In genomic region chr4:18105023-18106011, GRCh38 we compare ENCODE assay signal across 15 cellular contexts.
DNase-seq lines count a peak whose midpoint lies in the region; ATAC-seq, FAIRE-seq and TF ChIP-seq lines count a peak whose summit lies in the region.
"Had no signal": no experiment of that assay in that cellular context is flagged by ENCODE, and none has a peak within 500 bp of the region (broad histone marks: within the 10 kb centered on the region; RNA-seq: fewer than 3 reads in every experiment).

No MANE protein-coding gene starts in this region.

- no peak overlapping the region for H3K9ac ChIP-seq in endothelial cell of umbilical vein (replicated peaks; ENCODE audit: extremely low read depth, insufficient read depth, low read length)

- H3K27me3 ChIP-seq in endothelial cell of umbilical vein (ENCODE audit: control insufficient read depth in 2 of 2, insufficient read depth in 2 of 2, low read length in 2 of 2), result no peaks in the 10 kb centered on the region
- H3K27me3 ChIP-seq: ovary had no signal

- peak overlapping the region; percentile 46 for H3K27ac ChIP-seq in endothelial cell of umbilical vein (ENCODE audit: insufficient read depth, low read depth, low read length)
- H3K27ac ChIP-seq: C4-2B, heart left ventricle, ovary had no signal

- POLR2A ChIA-PET in endothelial cell of umbilical vein (lab: Charles Lee), result no interaction called here

- no peaks in the 10 kb centered on the region for H3K9me3 Mint-ChIP-seq in stimulated activated naive CD8-positive, alpha-beta T cell treated with anti-CD3 and anti-CD28 coated beads, Interleukin-15, amount 100 ng/mL, for 72 hours
- H3K9me3 Mint-ChIP-seq: activated naive CD4-positive, alpha-beta T cell treated with anti-CD3 and anti-CD28 coated beads, Interleukin-2, amount 50 U/mL, for 24 hours had no signal

- no peak overlapping the region for H2AFZ ChIP-seq in endothelial cell of umbilical vein (ENCODE audit: low read depth, low read length)

- no peaks in the 10 kb centered on the region for H3K36me3 ChIP-seq in endothelial cell of umbilical vein (ENCODE audit: control insufficient read depth in 2 of 2, extremely low read depth in 1 of 2, insufficient read depth in 2 of 2, low read length in 2 of 2)
- H3K36me3 ChIP-seq: heart left ventricle, ovary had no signal

- no peak for TF ChIP-seq POLR2A in endothelial cell of umbilical vein (IDR thresholded peaks at IDR 0.05; ENCODE audit: low read depth, low read length)

- H4K20me1 ChIP-seq in endothelial cell of umbilical vein (replicated peaks; ENCODE audit: control insufficient read depth, extremely low read depth, insufficient read depth, low read length), result no peaks in the 10 kb centered on the region

- intact Hi-C loops in endothelial cell of umbilical vein (cut with micrococcal nuclease) (loop anchor here (5.0 kb wide), 1 partner anchor 212 kb away; no protein-coding TSS in a partner anchor), head of caudate nucleus (cut with DNase I) (no loop called here)

- H3K79me2 ChIP-seq in endothelial cell of umbilical vein (ENCODE audit: control insufficient read depth, insufficient read depth, low read length), result no peaks in the 10 kb centered on the region

- no peak overlapping the region for H3K4me3 Mint-ChIP-seq in stimulated activated naive CD8-positive, alpha-beta T cell treated with anti-CD3 and anti-CD28 coated beads, Interleukin-15, amount 100 ng/mL, for 72 hours
- H3K4me3 Mint-ChIP-seq: activated naive CD4-positive, alpha-beta T cell treated with anti-CD3 and anti-CD28 coated beads, Interleukin-2, amount 50 U/mL, for 24 hours had no signal

- ATAC-seq in GM18870 (IDR thresholded peaks at IDR 0.05; ENCODE audit: unreplicated experiment) (peak; percentile 94), GM21529 (IDR thresholded peaks at IDR 0.05; ENCODE audit: unreplicated experiment) (peak; percentile 80), HG03108 (IDR thresholded peaks at IDR 0.05; ENCODE audit: unreplicated experiment) (peak; percentile 81)
- ATAC-seq in stimulated activated naive CD8-positive, alpha-beta T cell treated with anti-CD3 and anti-CD28 coated beads, Interleukin-15, amount 100 ng/mL, for 72 hours, result no peak
- ATAC-seq: heart left ventricle; stimulated activated naive CD8-positive, alpha-beta T cell treated with anti-CD3 and anti-CD28 coated beads, Interleukin-15, Interleukin-2, amounts not matched to agents 100 U/mL and 50 U/mL, for 24 hours had no signal

- peaks cover 36% of the 10 kb centered on the region for H3K4me1 ChIP-seq in endothelial cell of umbilical vein (ENCODE audit: control insufficient read depth, extremely low read depth, insufficient read depth, low read length)

- H3K27ac Mint-ChIP-seq in stimulated activated naive CD8-positive, alpha-beta T cell treated with anti-CD3 and anti-CD28 coated beads, Interleukin-15, amount 100 ng/mL, for 72 hours, result no peak overlapping the region
- H3K27ac Mint-ChIP-seq: activated naive CD4-positive, alpha-beta T cell treated with anti-CD3 and anti-CD28 coated beads, Interleukin-2, amount 50 U/mL, for 24 hours had no signal

- FAIRE-seq in endothelial cell of umbilical vein (lab: Jason Lieb, UNC), result no peak

- peak overlapping the region; percentile 38 for H3K4me2 ChIP-seq in endothelial cell of umbilical vein (ENCODE audit: insufficient read depth, low read length)

- BruUV-seq in endothelial cell of umbilical vein (replicated peaks; lab: Mats Ljungman, UMichigan), result no TSS peak

- TF ChIP-seq CTCF in endothelial cell of umbilical vein (IDR thresholded peaks at IDR 0.05; ENCODE audit: extremely low read depth in 1 of 2, insufficient read depth in 1 of 2, low read depth in 1 of 2, low read length in 2 of 2), result no peak

- dilution Hi-C loops in endothelial cell of umbilical vein (cut with MboI; ENCODE audit: extremely low pct_ligation_motif_present, low sequenced_read_pairs), result no loop called here

- H3K9me1 ChIP-seq in endothelial cell of umbilical vein (replicated peaks; ENCODE audit: control insufficient read depth, extremely low read depth, insufficient read depth, low read length), result no peaks in the 10 kb centered on the region

- H3K9me3 ChIP-seq in endothelial cell of umbilical vein (replicated peaks; ENCODE audit: control insufficient read depth, insufficient read depth, low read length), result no peaks in the 10 kb centered on the region
- H3K9me3 ChIP-seq: heart left ventricle, ovary had no signal

- peak; percentile 57 for DNase-seq in endothelial cell of umbilical vein (ENCODE audit: low read depth, low spot score)
- no peak for DNase-seq in dedifferentiated amniotic fluid mesenchymal stem cell (ENCODE audit: extremely low spot score)
- no peak for DNase-seq in DMS114 treated with DMSO at 0.1 percent for 48 hours (lab: John Stamatoyannopoulos, UW; ENCODE audit: unreplicated experiment)
- DNase-seq in stimulated activated naive CD8-positive, alpha-beta T cell treated with anti-CD3 and anti-CD28 coated beads, Interleukin-15, amount 100 ng/mL, for 72 hours, result no peak
- no peak for DNase-seq in head of caudate nucleus
- DNase-seq: cortex of kidney; heart left ventricle; NCI-H526; ovary; stimulated activated naive CD8-positive, alpha-beta T cell treated with anti-CD3 and anti-CD28 coated beads, Interleukin-15, Interleukin-2, amounts not matched to agents 100 U/mL and 50 U/mL, for 24 hours had no signal

- no peak overlapping the region for H3K4me3 ChIP-seq in endothelial cell of umbilical vein (replicated peaks in 1 of 3; ENCODE audit: insufficient read depth in 1 of 3, low read depth in 1 of 3, low read length in 3 of 3)
- H3K4me3 ChIP-seq: heart left ventricle, ovary had no signal

- H3K4me1 Mint-ChIP-seq in stimulated activated naive CD8-positive, alpha-beta T cell treated with anti-CD3 and anti-CD28 coated beads, Interleukin-15, amount 100 ng/mL, for 72 hours, result no peaks in the 10 kb centered on the region
- H3K4me1 Mint-ChIP-seq: activated naive CD4-positive, alpha-beta T cell treated with anti-CD3 and anti-CD28 coated beads, Interleukin-2, amount 50 U/mL, for 24 hours had no signal

- H3K27me3 Mint-ChIP-seq in stimulated activated naive CD8-positive, alpha-beta T cell treated with anti-CD3 and anti-CD28 coated beads, Interleukin-15, amount 100 ng/mL, for 72 hours, result peaks cover 12% of the 10 kb centered on the region

- CTCF ChIA-PET in endothelial cell of umbilical vein (lab: Charles Lee), result interaction anchor here (0.6 to 1.5 kb wide), 2 partner anchors 26 to 29 kb away, joined by 3 to 5 read pairs; no protein-coding TSS in a partner anchor

TF ChIP-seq in endothelial cell of umbilical vein, 7 proteins besides CTCF, POLR2A, EP300 and RAD21:
- peak; percentile 32 for TF ChIP-seq FOS (IDR thresholded peaks at IDR 0.05; ENCODE audit: borderline replicate concordance, insufficient read depth, low read length)
- no peak for TF ChIP-seq MAX (IDR thresholded peaks at IDR 0.05; ENCODE audit: insufficient read depth, insufficient read length)
